ENCODE assay signal across 8 cellular contexts in genomic region chr1:217134857-217135568, GRCh38.
DNase-seq lines count a peak whose midpoint lies in the region; ATAC-seq and TF ChIP-seq lines count a peak whose summit lies in the region.

No MANE protein-coding gene starts in this region.

- no peaks in the 10 kb centered on the region for H3F3A ChIP-seq in neural cell (ENCODE audit: insufficient read depth, low read length, poor library complexity, severe bottlenecking)

- TF ChIP-seq EP300 in neural cell (conservative IDR thresholded peaks at IDR 0.05; ENCODE audit: poor library complexity, severe bottlenecking): no peak

- TF ChIP-seq CTCF in KMS-11 (conservative IDR thresholded peaks at IDR 0.05; ENCODE audit: low read depth, low read length) (no peak), neural cell (IDR thresholded peaks at IDR 0.05; ENCODE audit: poor library complexity, severe bottlenecking) (no peak)

- H3K27me3 ChIP-seq in KMS-11 (ENCODE audit: insufficient read depth, low read depth) (no peaks in the 10 kb centered on the region; the same call in 1 of the 2 replicates), duodenal mucosa (ENCODE audit: control insufficient read depth in 1 of 2, insufficient read depth in 2 of 2, low read length in 2 of 2) (peaks cover 53 to 68% of the 10 kb centered on the region in 2 donors), neural cell (ENCODE audit: insufficient read depth, low read depth, low read length) (peaks cover 99% of the 10 kb centered on the region)

- H3K4me1 ChIP-seq in KMS-11 (ENCODE audit: low read depth, poor library complexity, severe bottlenecking): no peaks in the 10 kb centered on the region
- H3K4me1 ChIP-seq in duodenal mucosa (ENCODE audit: control insufficient read depth in 1 of 2, insufficient read depth in 2 of 2, low read length in 2 of 2): peaks cover 27% of the 10 kb centered on the region in 2 donors

- H3K27ac ChIP-seq in KMS-11: no peak overlapping the region
- H3K27ac ChIP-seq in duodenal mucosa (ENCODE audit: low read depth, low read length): no peak overlapping the region
- no peak overlapping the region for H3K27ac ChIP-seq in neural cell (ENCODE audit: low read length)

- TF ChIP-seq RAD21 in neural cell (conservative IDR thresholded peaks at IDR 0.05): no peak

- H3K4me2 ChIP-seq in KMS-11: peak overlapping the region; percentile 88
- peak overlapping the region; percentile 63 for H3K4me2 ChIP-seq in neural cell (ENCODE audit: low read length)

- H3K36me3 ChIP-seq in KMS-11 (ENCODE audit: insufficient read depth): no peaks in the 10 kb centered on the region
- H3K36me3 ChIP-seq in duodenal mucosa (ENCODE audit: control insufficient read depth in 1 of 2, insufficient read depth in 2 of 2, low read length in 2 of 2): no peaks in the 10 kb centered on the region
- no peaks in the 10 kb centered on the region for H3K36me3 ChIP-seq in neural cell (ENCODE audit: insufficient read depth, low read length)

- DNase-seq in DMS 273 treated with DMSO at 0.1 percent for 48 hours (lab: John Stamatoyannopoulos, UW): peak; percentile 29
- DNase-seq in A172 (ENCODE audit: low spot score): no peak
- DNase-seq in activated CD8-positive, alpha-beta memory T cell treated with anti-CD3 and anti-CD28 coated beads, Interleukin-2, amount 50 U/mL, for 4 hours: no peak

- H3K9me3 ChIP-seq in duodenal mucosa (ENCODE audit: control insufficient read depth in 1 of 2, low read length in 2 of 2) (no peaks in the 10 kb centered on the region), neural cell (ENCODE audit: low read length) (no peaks in the 10 kb centered on the region)

- H3K9me2 ChIP-seq in neural cell (ENCODE audit: insufficient read depth, low read length): no peaks in the 10 kb centered on the region

- peak overlapping the region; percentile 34; the same call in 1 of the 2 replicates for H3K9ac ChIP-seq in KMS-11
- no peak overlapping the region for H3K9ac ChIP-seq in duodenal mucosa (ENCODE audit: low read depth in 1 of 2, low read length in 2 of 2)
- H3K9ac ChIP-seq in neural cell (ENCODE audit: low read length): peak overlapping the region; percentile 15

- H2AFZ ChIP-seq in KMS-11 (ENCODE audit: low read depth) (peak overlapping the region; percentile 94), neural cell (ENCODE audit: low read depth, low read length) (no peak overlapping the region)

- ATAC-seq in GM18519 (IDR thresholded peaks at IDR 0.05; ENCODE audit: low FRiP score, unreplicated experiment): no peak
- no peak for ATAC-seq in HG03135 (IDR thresholded peaks at IDR 0.05; ENCODE audit: unreplicated experiment)

- H3K79me2 ChIP-seq in KMS-11 (ENCODE audit: insufficient read depth, low read depth): no peaks in the 10 kb centered on the region
- H3K79me2 ChIP-seq in neural cell (replicated peaks; ENCODE audit: insufficient read depth, low read length): no peaks in the 10 kb centered on the region

- peak overlapping the region; percentile 87 for H3K4me3 ChIP-seq in KMS-11 (IDR thresholded peaks at IDR 0.05; ENCODE audit: insufficient read depth, low read depth, low read length)
- peak overlapping the region; percentile 60 to 63 for H3K4me3 ChIP-seq in duodenal mucosa (ENCODE audit: low read depth in 1 of 2, low read length in 2 of 2)
- H3K4me3 ChIP-seq in neural cell (ENCODE audit: low read length): peak overlapping the region; percentile 65

- no peaks in the 10 kb centered on the region for H4K20me1 ChIP-seq in KMS-11 (ENCODE audit: insufficient read depth)
- no peaks in the 10 kb centered on the region for H4K20me1 ChIP-seq in neural cell (ENCODE audit: insufficient read depth)

TF ChIP-seq in neural cell, 6 proteins besides CTCF, POLR2A, EP300 and RAD21:
- TF ChIP-seq POLR2AphosphoS5 (IDR thresholded peaks at IDR 0.05) (no peak), EZH2 (IDR thresholded peaks at IDR 0.05; ENCODE audit: borderline replicate concordance, insufficient read depth, low read length, poor library complexity, severe bottlenecking) (peak; percentile 78)

Comparison
In these comparisons a context has a peak if more than half of its experiments do, and no peak if none do; other contexts are left out.
1. H3K9ac ChIP-seq: peak in KMS-11 (single experiment) and neural cell (single experiment); none in duodenal mucosa (0 of 2).
2. Peak in every context shown above with its lines, with median percentiles within 50 percentile points of each other: H3K4me3 ChIP-seq.